In genomic region chr21:29194342-29194741, GRCh38 we compare ENCODE assay signal across 1 cellular context.
TF ChIP-seq lines count a peak whose summit lies in the region.

No MANE protein-coding gene starts in this region.

TF ChIP-seq in IMR-90, 13 proteins besides CTCF, POLR2A, EP300 and RAD21:
- TF ChIP-seq NFE2L2 (IDR thresholded peaks at IDR 0.05; ENCODE audit: low read depth, low read length): no peak
- TF ChIP-seq, protein P1, sequence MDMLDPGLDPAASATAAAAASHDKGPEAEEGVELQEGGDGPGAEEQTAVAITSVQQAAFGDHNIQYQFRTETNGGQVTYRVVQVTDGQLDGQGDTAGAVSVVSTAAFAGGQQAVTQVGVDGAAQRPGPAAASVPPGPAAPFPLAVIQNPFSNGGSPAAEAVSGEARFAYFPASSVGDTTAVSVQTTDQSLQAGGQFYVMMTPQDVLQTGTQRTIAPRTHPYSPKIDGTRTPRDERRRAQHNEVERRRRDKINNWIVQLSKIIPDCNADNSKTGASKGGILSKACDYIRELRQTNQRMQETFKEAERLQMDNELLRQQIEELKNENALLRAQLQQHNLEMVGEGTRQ (IDR thresholded peaks at IDR 0.05; ENCODE audit: low read depth, low read length): no peak
- TF ChIP-seq MAFK (IDR thresholded peaks at IDR 0.05; ENCODE audit: low read depth, low read length): no peak
- peak; percentile 37; the same call in 1 of the 2 replicates for TF ChIP-seq CEBPB (IDR thresholded peaks at IDR 0.05; ENCODE audit: low read depth, low read length)
- TF ChIP-seq RCOR1 (IDR thresholded peaks at IDR 0.05; ENCODE audit: insufficient replicate concordance, low read length): no peak
- TF ChIP-seq, protein P2, sequence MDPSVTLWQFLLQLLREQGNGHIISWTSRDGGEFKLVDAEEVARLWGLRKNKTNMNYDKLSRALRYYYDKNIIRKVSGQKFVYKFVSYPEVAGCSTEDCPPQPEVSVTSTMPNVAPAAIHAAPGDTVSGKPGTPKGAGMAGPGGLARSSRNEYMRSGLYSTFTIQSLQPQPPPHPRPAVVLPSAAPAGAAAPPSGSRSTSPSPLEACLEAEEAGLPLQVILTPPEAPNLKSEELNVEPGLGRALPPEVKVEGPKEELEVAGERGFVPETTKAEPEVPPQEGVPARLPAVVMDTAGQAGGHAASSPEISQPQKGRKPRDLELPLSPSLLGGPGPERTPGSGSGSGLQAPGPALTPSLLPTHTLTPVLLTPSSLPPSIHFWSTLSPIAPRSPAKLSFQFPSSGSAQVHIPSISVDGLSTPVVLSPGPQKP (IDR thresholded peaks at IDR 0.05; ENCODE audit: borderline replicate concordance, low read depth, low read length): no peak
- TF ChIP-seq RFX5 (IDR thresholded peaks at IDR 0.05; ENCODE audit: low read depth, low read length): no peak
- no peak for TF ChIP-seq FOS (IDR thresholded peaks at IDR 0.05; ENCODE audit: low read depth, low read length)
- no peak for TF ChIP-seq BHLHE40 (IDR thresholded peaks at IDR 0.05; ENCODE audit: low read depth, low read length)
TF ChIP-seq in IMR-90: peak in this region for 1.
